In genomic region chr10:105952153-105952552, GRCh38 we compare ENCODE assay signal across 8 cellular contexts.
DNase-seq lines count a peak whose midpoint lies in the region; ATAC-seq, FAIRE-seq and TF ChIP-seq lines count a peak whose summit lies in the region.

No MANE protein-coding gene starts in this region.

- H3K36me3 ChIP-seq in HUES48 (ENCODE audit: control insufficient read depth, insufficient read depth, low read length), result no peaks in the 10 kb centered on the region
- no peaks in the 10 kb centered on the region for H3K36me3 ChIP-seq in neuron (ENCODE audit: insufficient read depth, low read length)
- no peaks in the 10 kb centered on the region for H3K36me3 ChIP-seq in tibial nerve

- no peaks in the 10 kb centered on the region for H3K9me3 Mint-ChIP-seq in endothelial cell (ENCODE audit: unreplicated experiment)

- H3K27me3 ChIP-seq in HUES48 (ENCODE audit: control insufficient read depth, insufficient read depth, low read length) (no peaks in the 10 kb centered on the region), neuron (ENCODE audit: insufficient read depth, low read length) (no peaks in the 10 kb centered on the region), tibial nerve (no peaks in the 10 kb centered on the region)

- no peaks in the 10 kb centered on the region for H3K36me3 Mint-ChIP-seq in endothelial cell (ENCODE audit: low read depth, unreplicated experiment)

- no peaks in the 10 kb centered on the region for H3K27me3 Mint-ChIP-seq in endothelial cell (ENCODE audit: unreplicated experiment)

- DNase-seq in EL, result peak; percentile 8
- DNase-seq in endothelial cell (ENCODE audit: low spot score), result peak; percentile 17
- no peak for DNase-seq in tibial nerve (ENCODE audit: low spot score in 2 of 2)
- no peak for DNase-seq in H54 (ENCODE audit: insufficient read length, low spot score)
- DNase-seq in mucosa of gallbladder (ENCODE audit: low spot score), result no peak

- TF ChIP-seq EP300 in tibial nerve (IDR thresholded peaks at IDR 0.05), result no peak

- no peak overlapping the region for H3K27ac Mint-ChIP-seq in endothelial cell (ENCODE audit: unreplicated experiment)

- TF ChIP-seq CTCF in endothelial cell (IDR thresholded peaks at IDR 0.05; ENCODE audit: unreplicated experiment), result no peak
- no peak for TF ChIP-seq CTCF in tibial nerve (IDR thresholded peaks at IDR 0.05)

- H3K4me1 ChIP-seq in HUES48 (ENCODE audit: control insufficient read depth, insufficient read depth, low read length) (peaks cover 17% of the 10 kb centered on the region), neuron (ENCODE audit: insufficient read depth, low read length) (peaks cover 12% of the 10 kb centered on the region), tibial nerve (peaks cover 0 to 12% (median 0%) of the 10 kb centered on the region in 4 donors)

- H2AFZ ChIP-seq in neuron (ENCODE audit: low read depth, low read length), result peak overlapping the region; percentile 65

- H3K27ac ChIP-seq in HUES48 (ENCODE audit: low read depth, low read length), result peak overlapping the region; percentile 13
- H3K27ac ChIP-seq in tibial nerve, result peak overlapping the region in 1 of 4 donors; percentile 20

- TF ChIP-seq POLR2A in tibial nerve (IDR thresholded peaks at IDR 0.05) (no peak), H54 (IDR thresholded peaks at IDR 0.05; ENCODE audit: low read depth, low read length) (no peak)

- 4% methylated on average over 3 of the region's 3 CpGs for WGBS in tibial nerve, 2 donors

- no peak for FAIRE-seq in H54 (lab: Jason Lieb, UNC)

- H3K4me3 ChIP-seq in HUES48 (ENCODE audit: low read depth, low read length), result no peak overlapping the region
- H3K4me3 ChIP-seq in neuron (ENCODE audit: low read length), result no peak overlapping the region
- no peak overlapping the region for H3K4me3 ChIP-seq in tibial nerve

- H3K4me1 Mint-ChIP-seq in endothelial cell (ENCODE audit: unreplicated experiment), result peaks cover 3% of the 10 kb centered on the region

- H3K9me3 ChIP-seq in HUES48 (ENCODE audit: control insufficient read depth, insufficient read depth, low read length) (no peaks in the 10 kb centered on the region), neuron (ENCODE audit: low read length) (no peaks in the 10 kb centered on the region), tibial nerve (no peaks in the 10 kb centered on the region)

- no peak overlapping the region for H3K4me3 Mint-ChIP-seq in endothelial cell (ENCODE audit: unreplicated experiment)

- ATAC-seq in GM21526 (IDR thresholded peaks at IDR 0.05; ENCODE audit: low FRiP score, unreplicated experiment), result peak; percentile 78

- no peak overlapping the region for H3K9ac ChIP-seq in HUES48 (ENCODE audit: low read depth, low read length)

Comparison
In these comparisons a context has a peak if more than half of its experiments do, and no peak if none do; other contexts are left out.
1. DNase-seq: peak in EL (single experiment) and endothelial cell (single experiment); none in tibial nerve (0 of 2), H54 (single experiment) and mucosa of gallbladder (single experiment).